Comparison of ENCODE assay signal across 8 cellular contexts in genomic region chr3:178001670-178002101, GRCh38.
DNase-seq lines count a peak whose midpoint lies in the region; ATAC-seq, FAIRE-seq and TF ChIP-seq lines count a peak whose summit lies in the region.

No MANE protein-coding gene starts in this region.

- no peak overlapping the region for H3K27ac ChIP-seq in dorsolateral prefrontal cortex

- DNase-seq in stimulated activated CD4-positive, alpha-beta T cell treated with anti-CD3 and anti-CD28 coated beads, Interleukin-12 subunit alpha, Interleukin-12 subunit beta, amount 100 ng/mL, for 48 hours (ENCODE audit: low read depth in 2 of 3, low spot score in 1 of 3): peak in 2 of 3 donors; percentile 11 to 12
- no peak for DNase-seq in stimulated activated CD4-positive, alpha-beta T cell treated with anti-CD3 and anti-CD28 coated beads, Interleukin-4, amount 100 ng/mL, for 4 hours
- DNase-seq in activated T-cell treated with anti-CD3 and anti-CD28 coated beads, Interleukin-2, amount 50 U/mL, for 48 hours: peak; percentile 33 to 55
- DNase-seq in dorsolateral prefrontal cortex (no peak), H54 (ENCODE audit: insufficient read length, low spot score) (no peak), mucosa of gallbladder (ENCODE audit: low spot score) (no peak), cerebellum (ENCODE audit: low spot score) (no peak)

- no peaks in the 10 kb centered on the region for H3K27me3 ChIP-seq in dorsolateral prefrontal cortex

- no peak for FAIRE-seq in H54 (lab: Jason Lieb, UNC)

- TF ChIP-seq CTCF in dorsolateral prefrontal cortex (IDR thresholded peaks at IDR 0.05 in 54 of 56, conservative IDR thresholded peaks at IDR 0.05 in 2 of 56; ENCODE audit: low read depth in 1 of 56, partially characterized antibody in 56 of 56): no peak

- TF ChIP-seq POLR2A in H54 (IDR thresholded peaks at IDR 0.05; ENCODE audit: low read depth, low read length): no peak

- intact Hi-C loops in dorsolateral prefrontal cortex (cut with DNase I): no loop called here

- peak; percentile 87 for ATAC-seq in HG03139 (IDR thresholded peaks at IDR 0.05; ENCODE audit: unreplicated experiment)

- no peak overlapping the region for H3K4me3 ChIP-seq in dorsolateral prefrontal cortex

Comparison
In these comparisons a context has a peak if more than half of its experiments do, and no peak if none do; other contexts are left out.
1. DNase-seq: peak in stimulated activated CD4-positive, alpha-beta T cell treated with anti-CD3 and anti-CD28 coated beads, Interleukin-12 subunit alpha, Interleukin-12 subunit beta, amount 100 ng/mL, for 48 hours (2 of 3) and activated T-cell treated with anti-CD3 and anti-CD28 coated beads, Interleukin-2, amount 50 U/mL, for 48 hours (2 of 2); none in stimulated activated CD4-positive, alpha-beta T cell treated with anti-CD3 and anti-CD28 coated beads, Interleukin-4, amount 100 ng/mL, for 4 hours (0 of 2), dorsolateral prefrontal cortex (0 of 10), H54 (single experiment), mucosa of gallbladder (single experiment) and cerebellum (single experiment).